ENCODE assay signal across 8 cellular contexts in the genomic region with DNA sequence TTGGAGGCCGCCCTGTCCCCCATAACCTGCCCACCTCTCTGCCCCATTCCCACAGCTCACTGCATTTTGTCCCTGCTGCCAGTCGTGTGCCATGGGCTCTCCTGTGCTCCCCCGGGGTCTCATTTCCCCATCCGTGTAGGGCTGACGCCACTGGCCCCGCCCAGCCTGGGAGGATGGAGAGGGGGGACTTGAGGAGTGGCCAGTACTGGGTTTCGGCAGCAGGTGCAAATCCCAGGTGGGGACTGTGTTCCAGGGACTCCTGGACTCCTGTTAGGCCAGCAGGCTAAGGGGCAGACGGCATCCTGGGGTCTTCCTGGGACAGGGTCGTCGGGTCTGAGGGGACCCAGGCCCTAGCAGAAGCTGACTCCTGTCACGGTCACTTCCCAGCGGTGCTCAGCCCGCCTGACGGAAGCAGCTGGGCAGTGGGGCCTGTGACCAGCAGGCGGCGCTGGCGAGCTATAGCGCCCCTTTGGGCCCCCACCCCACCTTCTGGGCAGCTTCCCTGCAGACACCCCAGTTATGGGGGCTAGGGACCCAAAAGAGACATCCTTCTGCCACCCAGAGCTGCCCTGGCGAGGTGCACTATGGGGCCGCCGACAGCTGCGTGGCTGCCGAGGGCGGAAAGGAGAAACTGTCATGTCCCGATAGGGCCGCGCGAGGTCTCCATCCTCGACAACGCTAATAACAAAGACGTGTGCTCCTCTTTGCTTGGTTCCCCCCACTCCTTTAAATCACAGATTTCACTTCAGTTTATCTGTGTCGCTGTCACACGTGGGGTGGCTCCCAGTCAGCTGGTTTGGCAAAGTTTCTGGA. TPM values are rescaled to one million over a fixed set of nuclear protein-coding genes. Genes with fewer than 3 reads are reported as not detected.
DNase-seq lines count a peak whose midpoint lies in the region; ATAC-seq and TF ChIP-seq lines count a peak whose summit lies in the region.

No MANE protein-coding gene starts in this region.

- CTCF ChIA-PET in HCT116 (lab: Charles Lee): interaction anchor here (0.6 to 2.6 kb wide), 24 partner anchors 9 to 499 kb away, joined by 3 to 26 read pairs (median 4); partner anchors contain the start of gene B3GNT6

- no peaks in the 10 kb centered on the region for H3K27me3 ChIP-seq in HCT116 (ENCODE audit: insufficient read depth, low read length)
- H3K27me3 ChIP-seq in osteoblast (ENCODE audit: insufficient read depth, low read length): no peaks in the 10 kb centered on the region
- H3K27me3 ChIP-seq in thyroid gland: no peaks in the 10 kb centered on the region

- H3K9me3 ChIP-seq in HCT116 (ENCODE audit: control insufficient read depth in 1 of 2, insufficient read depth in 1 of 2, low read depth in 1 of 2, low read length in 2 of 2) (no peaks in the 10 kb centered on the region), osteoblast (ENCODE audit: low read depth, low read length) (no peaks in the 10 kb centered on the region), thyroid gland (no peaks in the 10 kb centered on the region)

- intact Hi-C loops in HCT116 (cut with micrococcal nuclease): loop anchor here (1.0 kb wide), 3 partner anchors 61 to 492 kb away; no protein-coding TSS in a partner anchor
- intact Hi-C loops in thyroid gland (cut with DNase I): loop anchor here (5.0 to 10.0 kb wide), 2 partner anchors 60 to 428 kb away; no protein-coding TSS in a partner anchor

- POLR2A ChIA-PET in HCT116 (lab: Charles Lee): interaction anchor here (1.0 kb wide), 1 partner anchor 12 kb away, joined by 3 read pairs; no protein-coding TSS in a partner anchor

- H3K4me3 ChIP-seq in HCT116 (replicated peaks in 1 of 2; ENCODE audit: low read depth in 1 of 2, low read length in 2 of 2): peak overlapping the region; percentile 43 to 60
- H3K4me3 ChIP-seq in osteoblast (ENCODE audit: insufficient read depth, low read length): peak overlapping the region; percentile 69
- H3K4me3 ChIP-seq in thyroid gland (replicated peaks in 1 of 3): peak overlapping the region in 1 of 3 donors; percentile 29

- H2AFZ ChIP-seq in HCT116 (ENCODE audit: low read depth, low read length, poor library complexity, severe bottlenecking) (peak overlapping the region; percentile 92), osteoblast (ENCODE audit: low read length) (peak overlapping the region; percentile 27)

- no peaks in the 10 kb centered on the region for H4K20me1 ChIP-seq in HCT116 (ENCODE audit: insufficient read depth)
- H4K20me1 ChIP-seq in osteoblast (ENCODE audit: insufficient read depth, low read length): no peaks in the 10 kb centered on the region

- DNase-seq in CD1c-positive myeloid dendritic cell (ENCODE audit: extremely low spot score) (peak; percentile 58), HCT116 (ENCODE audit: low read depth, low spot score) (no peak), RPMI8226 (peak; percentile 87), activated gamma-delta T cell treated with Interleukin-2 at 50 U/mL for 16 hours (peak; percentile 56), globus pallidus (ENCODE audit: low spot score) (peak; percentile 41), osteoblast (ENCODE audit: insufficient read length, low spot score, missing footprints) (peak; percentile 97), thyroid gland (peak; percentile 49 to 57)

- peak overlapping the region; percentile 30; the same call in 1 of the 2 replicates for H3K9ac ChIP-seq in HCT116 (ENCODE audit: low read length)

- H3K4me2 ChIP-seq in HCT116 (ENCODE audit: low read length) (peak overlapping the region; percentile 93), osteoblast (ENCODE audit: insufficient read depth, low read length) (peak overlapping the region; percentile 90)

- TF ChIP-seq POLR2A in HCT116 (IDR thresholded peaks at IDR 0.05; ENCODE audit: borderline replicate concordance, extremely low read depth, insufficient read depth, insufficient read length) (no peak), thyroid gland (IDR thresholded peaks at IDR 0.05) (no peak)

- H3K79me2 ChIP-seq in HCT116 (ENCODE audit: insufficient read depth, low read length) (no peaks in the 10 kb centered on the region), osteoblast (ENCODE audit: insufficient read depth, low read length) (no peaks in the 10 kb centered on the region)

- BruUV-seq in HCT116 (replicated peaks; lab: Mats Ljungman, UMichigan): no TSS peak

- H3K36me3 ChIP-seq in HCT116 (ENCODE audit: control insufficient read depth in 1 of 2, insufficient read depth in 2 of 2, low read length in 2 of 2): no peaks in the 10 kb centered on the region
- peaks cover 4% of the 10 kb centered on the region for H3K36me3 ChIP-seq in osteoblast (ENCODE audit: insufficient read depth, low read length)
- no peaks in the 10 kb centered on the region for H3K36me3 ChIP-seq in thyroid gland

- peak; percentile 84 for TF ChIP-seq RAD21 in HCT116 (IDR thresholded peaks at IDR 0.05; ENCODE audit: low read depth)

- H3K27ac ChIP-seq in HCT116 (ENCODE audit: low read depth, low read length) (no peak overlapping the region; the same call in 1 of the 2 replicates), osteoblast (ENCODE audit: low read depth, low read length) (no peak overlapping the region), thyroid gland (no peak overlapping the region)

- TF ChIP-seq CTCF in HCT116 (IDR thresholded peaks at IDR 0.05 in 2 of 3, conservative IDR thresholded peaks at IDR 0.05 in 1 of 3; ENCODE audit: borderline replicate concordance in 1 of 3, insufficient read depth in 1 of 3, low read depth in 2 of 3, low read length in 2 of 3) (peak; percentile 99), osteoblast (IDR thresholded peaks at IDR 0.05; ENCODE audit: extremely low read depth, low read depth, low read length) (peak; percentile 96), thyroid gland (IDR thresholded peaks at IDR 0.05) (peak; percentile 95 to 98 (median 96))

- H3K9me2 ChIP-seq in HCT116 (ENCODE audit: insufficient read depth): no peaks in the 10 kb centered on the region

- 9 to 13% methylated on average over 17 to 22 of the region's 33 CpGs for WGBS in thyroid gland, 2 donors

- RAD21 ChIA-PET in HCT116 (lab: Charles Lee; ENCODE audit: low non-redundant PET in 1 of 2, low total read pairs in 2 of 2, uncharacterized antibody in 2 of 2, unreplicated experiment in 2 of 2): interaction anchor here in 1 of 2 experiments (1.0 to 1.7 kb wide), 2 partner anchors 79 to 421 kb away, joined by 3 to 4 read pairs; no protein-coding TSS in a partner anchor

- ATAC-seq in HCT116 (peak; percentile 89), HG02588 (IDR thresholded peaks at IDR 0.05; ENCODE audit: unreplicated experiment) (no peak)

- H3K4me1 ChIP-seq in HCT116 (ENCODE audit: control insufficient read depth in 1 of 2, insufficient read depth in 2 of 2, low read length in 2 of 2) (peaks cover 3 to 15% of the 10 kb centered on the region in 2 experiments; a peak in 3 of 4 replicates), osteoblast (ENCODE audit: insufficient read depth, low read length) (peaks cover 11% of the 10 kb centered on the region), thyroid gland (peaks cover 11 to 16% of the 10 kb centered on the region in 2 donors)

TF ChIP-seq in HCT116, 20 proteins besides CTCF, POLR2A, EP300 and RAD21 (continues in another document):
- TF ChIP-seq ZFX (IDR thresholded peaks at IDR 0.05): no peak
- TF ChIP-seq EZH2phosphoT487 (IDR thresholded peaks at IDR 0.05; ENCODE audit: borderline replicate concordance): no peak
- TF ChIP-seq CBX3 (IDR thresholded peaks at IDR 0.05; ENCODE audit: low read depth): no peak
- no peak for TF ChIP-seq REST (IDR thresholded peaks at IDR 0.05; ENCODE audit: low read depth)
- TF ChIP-seq EGR1 (IDR thresholded peaks at IDR 0.05; ENCODE audit: low read depth): no peak
- no peak for TF ChIP-seq EZH2 (IDR thresholded peaks at IDR 0.05)
- no peak for TF ChIP-seq JUND (IDR thresholded peaks at IDR 0.05)
- no peak for TF ChIP-seq FOSL1 (IDR thresholded peaks at IDR 0.05; ENCODE audit: low read depth)
- TF ChIP-seq TCF7L2 (IDR thresholded peaks at IDR 0.05; ENCODE audit: borderline replicate concordance, extremely low read depth, insufficient read depth, insufficient read length): no peak
- no peak for TF ChIP-seq YY1 (IDR thresholded peaks at IDR 0.05; ENCODE audit: extremely low read depth, insufficient replicate concordance, low read depth, low read length)
- TF ChIP-seq ATF3 (IDR thresholded peaks at IDR 0.05): no peak

RNA-seq across cellular contexts. Expression of gene MYO7A, which starts 1.0 kb away (rescaled TPM):
- total RNA-seq in HCT116 (2021; ENCODE audit: unreplicated experiment) (1.8 TPM), osteoblast (under 0.01 TPM in 2 replicates), thyroid gland (1 to 10 TPM; 3.8 to 8.7 (median 5.7) TPM)
- polyA plus RNA-seq in HCT116 (2012): 2.1 and 2.8 TPM in 2 replicates

RNA-seq across cellular contexts. Expression of gene OMP, which starts 24.4 kb away (rescaled TPM):
- not detected for total RNA-seq in HCT116 (2021; ENCODE audit: unreplicated experiment)
- 0.38 TPM in 1 of 2 replicates, not detected in the other for polyA plus RNA-seq in HCT116 (2012)
- 0.88 TPM in 1 of 2 replicates, not detected in the other for total RNA-seq in osteoblast
- 1 to 10 TPM in 1 of 4 donors, not detected in 3; 2.3 TPM for total RNA-seq in thyroid gland
